In genomic region chr18:1092228-1092627, GRCh38 we compare ENCODE assay signal across 1 cellular context.
TF ChIP-seq lines count a peak whose summit lies in the region.

No MANE protein-coding gene starts in this region.

TF ChIP-seq in GM23338, 12 proteins besides CTCF, POLR2A, EP300 and RAD21:
- TF ChIP-seq REST (IDR thresholded peaks at IDR 0.05; ENCODE audit: unreplicated experiment) (peak; percentile 89), ZNF462 (CRISPR knock-in tag; IDR thresholded peaks at IDR 0.05) (no peak)
TF ChIP-seq in GM23338: peak in this region for 1.
